ENCODE assay signal across 10 cellular contexts in the genomic region with DNA sequence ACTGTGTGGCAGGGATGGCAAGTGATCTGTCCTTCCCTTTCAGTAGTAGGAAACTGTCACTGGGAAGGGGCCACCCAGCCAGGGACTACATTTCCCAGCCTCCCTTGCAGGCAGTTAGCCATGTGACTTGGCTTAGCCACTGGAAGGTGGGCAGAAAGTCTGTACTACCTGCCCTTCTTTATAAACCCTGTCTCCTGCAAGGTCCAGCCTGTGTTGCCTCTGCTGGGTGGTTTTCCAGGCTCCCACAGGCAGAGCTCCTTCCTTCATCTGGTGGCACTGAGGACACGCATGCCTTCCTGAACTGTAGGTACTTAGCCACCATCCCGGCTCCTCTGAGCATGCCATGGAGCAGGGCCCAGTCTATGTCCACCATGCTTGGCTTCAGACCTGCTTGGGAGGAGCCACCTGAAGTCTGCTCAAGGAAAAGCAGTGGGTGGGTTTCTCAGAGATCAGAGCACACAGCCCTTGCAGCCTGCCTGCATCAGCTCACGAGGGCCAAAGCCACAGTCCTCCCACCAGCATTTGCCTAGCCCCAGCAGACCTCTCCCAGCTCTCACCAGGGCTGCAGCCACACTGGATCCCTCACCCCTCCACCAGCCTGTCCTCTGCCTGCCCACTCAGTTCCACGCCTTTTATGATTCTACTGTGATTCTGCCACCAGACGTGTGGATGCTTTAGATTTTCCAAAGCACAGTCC. TPM values are rescaled to one million over a fixed set of nuclear protein-coding genes. Genes with fewer than 3 reads are reported as not detected.
DNase-seq lines count a peak whose midpoint lies in the region; ATAC-seq, FAIRE-seq and TF ChIP-seq lines count a peak whose summit lies in the region.
"Had no signal": no experiment of that assay in that cellular context is flagged by ENCODE, and none has a peak within 500 bp of the region (broad histone marks: within the 10 kb centered on the region; RNA-seq: fewer than 3 reads in every experiment).

No MANE protein-coding gene starts in this region.

- peaks cover 41% of the 10 kb centered on the region for H3K4me1 Mint-ChIP-seq in mesothelial cell of epicardium

- peak; percentile 9 for DNase-seq in NCI-H146 (lab: John Stamatoyannopoulos, UW)
- DNase-seq in NCI-H146 treated with DMSO at 0.1 percent for 48 hours (lab: John Stamatoyannopoulos, UW; ENCODE audit: unreplicated experiment), result no peak
- no peak for DNase-seq in mesothelial cell of epicardium (ENCODE audit: low spot score in 2 of 2, unreplicated experiment in 2 of 2)
- DNase-seq in D721Med (ENCODE audit: insufficient read length, low spot score), result no peak
- no peak for DNase-seq in kidney
- no peak for DNase-seq in SKM-1 treated with dmso at 0.1 percent for 144 hours (lab: John Stamatoyannopoulos, UW; ENCODE audit: unreplicated experiment)

- H3K27me3 Mint-ChIP-seq in mesothelial cell of epicardium (ENCODE audit: low read depth), result no peaks in the 10 kb centered on the region

- peaks cover 7 to 14% of the 10 kb centered on the region in 2 donors for H3K4me1 ChIP-seq in kidney (ENCODE audit: control insufficient read depth in 1 of 2, insufficient read depth in 1 of 2, low read depth in 1 of 2, low read length in 2 of 2)

- no peak for FAIRE-seq in D721Med (lab: Jason Lieb, UNC)
- no peak for FAIRE-seq in kidney (lab: Jason Lieb, UNC)
- FAIRE-seq: islet of Langerhans had no signal

- H3K36me3 ChIP-seq in kidney (ENCODE audit: control insufficient read depth in 1 of 2, insufficient read depth in 2 of 2, low read length in 2 of 2), result peaks cover 2 to 4% of the 10 kb centered on the region in 2 donors

- peak overlapping the region in 1 of 2 donors; percentile 0 for H3K9ac ChIP-seq in kidney (ENCODE audit: low read length in 2 of 2)

- no peak for TF ChIP-seq CTCF in mesothelial cell of epicardium (IDR thresholded peaks at IDR 0.05; ENCODE audit: unreplicated experiment)
- TF ChIP-seq CTCF in D721Med (IDR thresholded peaks at IDR 0.05; ENCODE audit: insufficient read depth, missing control alignments), result no peak
- no peak for TF ChIP-seq CTCF in kidney (IDR thresholded peaks at IDR 0.05; ENCODE audit: borderline replicate concordance, extremely low read depth, insufficient read depth)

- H3K4me3 Mint-ChIP-seq in mesothelial cell of epicardium, result no peak overlapping the region

- H3K27ac Mint-ChIP-seq in mesothelial cell of epicardium, result peak overlapping the region; percentile 85

- peak; percentile 72 for ATAC-seq in GM21737 (IDR thresholded peaks at IDR 0.05; ENCODE audit: unreplicated experiment)

- H3K36me3 Mint-ChIP-seq in mesothelial cell of epicardium, result peaks cover 2% of the 10 kb centered on the region

- H3K4me3 ChIP-seq in kidney (ENCODE audit: low read length in 2 of 2), result no peak overlapping the region

- H3K9me3 ChIP-seq in kidney (ENCODE audit: control insufficient read depth in 1 of 2, low read length in 2 of 2), result no peaks in the 10 kb centered on the region

- intact Hi-C loops in kidney (cut with DNase I), result no loop called here

- 0 out of 2 replicates have a peak, but pooled peaks have one; percentile 11 for TF ChIP-seq POLR2A in Raji (IDR thresholded peaks at IDR 0.05; ENCODE audit: insufficient read depth, low read depth, low read length)

- H3K27ac ChIP-seq in kidney (ENCODE audit: low read depth in 2 of 2, low read length in 2 of 2), result peak overlapping the region in 1 of 2 donors; percentile 25
- H3K27ac ChIP-seq: VCaP had no signal

- H3K9me3 Mint-ChIP-seq in mesothelial cell of epicardium, result no peaks in the 10 kb centered on the region

RNA-seq across cellular contexts. Expression of gene SLC25A51, which starts 16.7 kb away (rescaled TPM):
- total RNA-seq in mesothelial cell of epicardium (22.1 to 26.0 TPM (median 22.6 TPM) in 3 replicates), kidney (25.5 TPM)
- polyA plus RNA-seq in kidney (ENCODE audit: insufficient read depth, low read depth, low replicate concordance), result 10.7 TPM
